10 cellular contexts compared by ENCODE assay signal in genomic region chr7:22672892-22673637, GRCh38. TPM values are rescaled to one million over a fixed set of nuclear protein-coding genes. Genes with fewer than 3 reads are reported as not detected.
A peak's percentile ranks its signal among the peaks of the same experiment; 100 is the strongest.
DNase-seq lines count a peak whose midpoint lies in the region; ATAC-seq and TF ChIP-seq lines count a peak whose summit lies in the region.
"Had no signal": no experiment of that assay in that cellular context is flagged by ENCODE, and none has a peak within 500 bp of the region (broad histone marks: within the 10 kb centered on the region; RNA-seq: fewer than 3 reads in every experiment).

No MANE protein-coding gene starts in this region.

- ATAC-seq in GM18858 (IDR thresholded peaks at IDR 0.05; ENCODE audit: unreplicated experiment) (peak; percentile 69), GM21723 (IDR thresholded peaks at IDR 0.05; ENCODE audit: unreplicated experiment) (peak; percentile 81)

- no peaks in the 10 kb centered on the region for H3K9me3 ChIP-seq in HUES48 (ENCODE audit: control insufficient read depth, insufficient read depth, low read length)

- DNase-seq in epithelial cell of esophagus (ENCODE audit: low read depth) (peak; percentile 57), type B pancreatic cell (ENCODE audit: extremely low spot score, unreplicated experiment) (no peak), GM10266 (ENCODE audit: extremely low spot score) (no peak), NCI-H1694 treated with DMSO at 0.1 percent for 48 hours (lab: John Stamatoyannopoulos, UW) (no peak), NCI-H2029 (lab: John Stamatoyannopoulos, UW) (no peak)

- H3K4me1 Mint-ChIP-seq in type B pancreatic cell (ENCODE audit: unreplicated experiment), result peaks cover 11% of the 10 kb centered on the region

- H3K27ac ChIP-seq in HUES48 (ENCODE audit: low read depth, low read length), result peak overlapping the region; percentile 65

- no peak overlapping the region for H3K9ac ChIP-seq in HUES48 (ENCODE audit: low read depth, low read length)

- no peaks in the 10 kb centered on the region for H3K27me3 Mint-ChIP-seq in type B pancreatic cell

- peaks cover 2% of the 10 kb centered on the region for H3K9me3 Mint-ChIP-seq in type B pancreatic cell
- H3K9me3 Mint-ChIP-seq: central memory CD8-positive, alpha-beta T cell had no signal

- TF ChIP-seq CTCF in epithelial cell of esophagus (IDR thresholded peaks at IDR 0.05; ENCODE audit: insufficient read depth, low read depth, low read length, missing control alignments) (no peak), type B pancreatic cell (conservative IDR thresholded peaks at IDR 0.05) (no peak), GM10266 (IDR thresholded peaks at IDR 0.05; ENCODE audit: control insufficient read depth, insufficient read depth, low read depth, missing control alignments) (no peak)

- H3K36me3 ChIP-seq in HUES48 (ENCODE audit: control insufficient read depth, insufficient read depth, low read length), result no peaks in the 10 kb centered on the region

- H3K27ac Mint-ChIP-seq in type B pancreatic cell, result no peak overlapping the region

- no peak overlapping the region for H3K4me3 ChIP-seq in HUES48 (ENCODE audit: low read depth, low read length)
- H3K4me3 ChIP-seq in epithelial cell of esophagus (ENCODE audit: low read length), result no peak overlapping the region
- H3K4me3 ChIP-seq: lung had no signal

- no peaks in the 10 kb centered on the region for H3K27me3 ChIP-seq in HUES48 (ENCODE audit: control insufficient read depth, insufficient read depth, low read length)

- no peak overlapping the region for H3K4me3 Mint-ChIP-seq in type B pancreatic cell
- H3K4me3 Mint-ChIP-seq: central memory CD8-positive, alpha-beta T cell had no signal

- H3K4me1 ChIP-seq in HUES48 (ENCODE audit: control insufficient read depth, insufficient read depth, low read length), result peaks cover 45% of the 10 kb centered on the region

- H3K36me3 Mint-ChIP-seq in type B pancreatic cell, result no peaks in the 10 kb centered on the region

RNA-seq across cellular contexts. Expression of gene IL6, which starts 53.9 kb away (rescaled TPM):
- total RNA-seq in type B pancreatic cell (ENCODE audit: low replicate concordance), result 1.8 TPM in 1 of 2 replicates, not detected in the other
